ENCODE assay signal across 26 cellular contexts in the genomic region with DNA sequence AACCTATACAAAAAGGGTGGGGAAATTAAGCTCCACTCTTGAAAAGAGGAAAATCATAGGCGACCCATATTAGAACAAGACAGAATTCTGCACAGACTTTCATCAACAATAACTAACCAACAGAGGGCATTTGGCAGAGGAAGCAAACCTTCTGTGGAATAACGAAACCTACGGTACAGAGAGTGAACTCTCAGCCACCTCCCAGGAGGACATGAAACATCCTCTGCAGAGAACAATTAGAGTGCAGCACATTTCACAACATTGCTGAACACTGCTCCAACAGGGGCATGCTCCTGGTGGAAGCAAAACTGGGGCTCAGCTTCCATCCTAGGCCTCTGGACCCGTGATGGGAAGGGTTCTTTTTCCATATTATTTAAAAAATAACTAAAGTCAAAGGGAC.
"Had no signal": no experiment of that assay in that cellular context is flagged by ENCODE, and none has a peak within 500 bp of the region (broad histone marks: within the 10 kb centered on the region; RNA-seq: fewer than 3 reads in every experiment).

No MANE protein-coding gene starts in this region.

- H3K27me3 Mint-ChIP-seq: IgD-negative memory B cell had no signal

- H3K4me3 ChIP-seq: K562, PC-9, Peyer's patch, SJSA1, SK-N-MC had no signal

- H3K36me3 Mint-ChIP-seq: IgD-negative memory B cell had no signal

- H3K36me3 ChIP-seq: Peyer's patch, SJSA1 had no signal

- H3K27me3 ChIP-seq: Peyer's patch, SJSA1 had no signal

- H3K4me1 ChIP-seq: Peyer's patch, SJSA1 had no signal

- H3K4me1 Mint-ChIP-seq: IgD-negative memory B cell had no signal

- ATAC-seq: HepG2, K562 had no signal

- H3K4me3 Mint-ChIP-seq: IgD-negative memory B cell had no signal

- H3K9me3 ChIP-seq: Peyer's patch had no signal

- DNase-seq: Kasumi-1, MM.1S, NCI-H1048, NCI-H1105, NCI-H1417 treated with DMSO at 0.1 percent for 48 hours, NCI-H146, NCI-H1694 treated with DMSO at 0.1 percent for 48 hours, NCI-H1930, NCI-H2081, NCI-H2107, NCI-H2227 treated with DMSO at 0.1 percent for 48 hours, NCI-H524, NCI-H526 treated with DMSO at 0.1 percent for 48 hours, NCI-H748 treated with DMSO at 0.1 percent for 48 hours, OCI-M1, PC-9, Peyer's patch, Right ventricle myocardium superior, RPMI8226, SIG-M5 had no signal

- H3K27ac ChIP-seq: KMS-11, PC-9, Peyer's patch, SJSA1, SK-N-MC had no signal
